In the genomic region with DNA sequence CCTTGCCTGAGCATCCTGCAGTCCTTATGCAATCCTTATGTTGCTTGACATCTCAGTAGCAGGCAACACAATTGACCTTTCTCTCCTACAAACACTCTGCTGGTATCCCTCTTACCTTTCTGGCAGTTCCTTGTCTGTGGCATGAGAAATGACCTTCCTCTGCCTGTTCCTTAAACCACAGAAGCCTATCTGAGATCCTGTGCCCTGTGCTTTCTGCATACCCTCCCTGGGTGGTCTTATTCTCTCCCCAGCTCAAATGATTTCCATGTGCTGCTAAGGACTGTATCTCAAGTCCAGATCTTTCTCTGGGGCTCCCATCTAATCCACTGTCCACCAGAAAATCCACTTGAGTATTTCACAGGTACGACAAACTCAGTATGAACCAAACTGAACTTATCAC, we compare ENCODE assay signal across 1 cellular context.
TF ChIP-seq lines count a peak whose summit lies in the region.

No MANE protein-coding gene starts in this region.

TF ChIP-seq in K562, 482 proteins besides CTCF, POLR2A, EP300 and RAD21:
- TF ChIP-seq TEAD2 (tag; IDR thresholded peaks at IDR 0.05) = no peak
- no peak for TF ChIP-seq TRIM28 (IDR thresholded peaks at IDR 0.05)
- TF ChIP-seq ZNF165 (CRISPR knock-in tag; IDR thresholded peaks at IDR 0.05; ENCODE audit: borderline replicate concordance) = no peak
